In genomic region chr4:68361146-68361589, GRCh38 we compare ENCODE assay signal across 16 cellular contexts. TPM values are rescaled to one million over a fixed set of nuclear protein-coding genes. Genes with fewer than 3 reads are reported as not detected.
A peak's percentile ranks its signal among the peaks of the same experiment; 100 is the strongest.
DNase-seq lines count a peak whose midpoint lies in the region; FAIRE-seq and TF ChIP-seq lines count a peak whose summit lies in the region.
"Had no signal": no experiment of that assay in that cellular context is flagged by ENCODE, and none has a peak within 500 bp of the region (broad histone marks: within the 10 kb centered on the region; RNA-seq: fewer than 3 reads in every experiment).

No MANE protein-coding gene starts in this region.

- no peaks in the 10 kb centered on the region for H3K27me3 ChIP-seq in GM23248 (replicated peaks; ENCODE audit: insufficient read depth)
- H3K27me3 ChIP-seq in fibroblast of lung (ENCODE audit: control insufficient read depth, insufficient read depth, low read length): no peaks in the 10 kb centered on the region
- no peaks in the 10 kb centered on the region for H3K27me3 ChIP-seq in smooth muscle cell (ENCODE audit: low read depth)
- H3K27me3 ChIP-seq: left lung, tibial artery had no signal

- 18 to 21% methylated on average over 3 of the region's 3 CpGs for WGBS in GM23248 (ENCODE audit: low coverage in 1 of 2, low lambda C conversion rate in 2 of 2, missing lambda C conversion rate in 2 of 2), 2 experiments
- WGBS in smooth muscle cell (ENCODE audit: low lambda C conversion rate): 46% methylated on average over 3 of the region's 3 CpGs

- peaks cover 19% of the 10 kb centered on the region for H3F3A ChIP-seq in GM23248 (ENCODE audit: insufficient read depth)
- H3F3A ChIP-seq in smooth muscle cell (ENCODE audit: low read depth): no peaks in the 10 kb centered on the region

- H2AFZ ChIP-seq in GM23248 (peak overlapping the region; percentile 56; the same call in 1 of the 2 replicates), fibroblast of lung (ENCODE audit: low read length) (no peak overlapping the region), smooth muscle cell (ENCODE audit: low read depth) (no peak overlapping the region)

- H3K4me3 ChIP-seq in GM23248 (no peak overlapping the region), fibroblast of lung (replicated peaks in 1 of 4; ENCODE audit: control extremely low read depth in 1 of 4, insufficient read depth in 1 of 4, low read depth in 3 of 4, low read length in 4 of 4) (no peak overlapping the region), smooth muscle cell (no peak overlapping the region)
- H3K4me3 ChIP-seq: left lung, spleen, tibial artery had no signal

- H3K27ac ChIP-seq in GM23248: peak overlapping the region; percentile 83
- peak overlapping the region; percentile 80 for H3K27ac ChIP-seq in RWPE1
- no peak overlapping the region for H3K27ac ChIP-seq in fibroblast of lung (ENCODE audit: insufficient read depth, low read length)
- H3K27ac ChIP-seq in smooth muscle cell (ENCODE audit: low read depth): peak overlapping the region; percentile 69
- H3K27ac ChIP-seq: left lung, spleen, tibial artery, WERI-Rb-1 had no signal

- H3K9me3 ChIP-seq in GM23248 (ENCODE audit: low read depth) (no peaks in the 10 kb centered on the region), fibroblast of lung (ENCODE audit: control insufficient read depth, insufficient read depth, low read depth, low read length) (no peaks in the 10 kb centered on the region), smooth muscle cell (replicated peaks; ENCODE audit: low read depth) (no peaks in the 10 kb centered on the region)
- H3K9me3 ChIP-seq: left lung, tibial artery had no signal

- FAIRE-seq in GM12891 (lab: Jason Lieb, UNC): no peak

- H3K9ac ChIP-seq in GM23248 (peak overlapping the region; percentile 38), fibroblast of lung (ENCODE audit: insufficient read depth, low read length) (no peak overlapping the region), smooth muscle cell (ENCODE audit: low read depth) (no peak overlapping the region)

- in situ Hi-C loops in GM23248 (cut with MboI): loop anchor here (25.0 kb wide), 1 partner anchor 474 kb away; the partner anchor contains the start of gene TMPRSS11D

- peaks cover 27% of the 10 kb centered on the region for H3K4me1 ChIP-seq in GM23248 (ENCODE audit: insufficient read depth)
- H3K4me1 ChIP-seq in fibroblast of lung (ENCODE audit: control insufficient read depth, extremely low read depth, insufficient read depth, low read length): no peaks in the 10 kb centered on the region
- no peaks in the 10 kb centered on the region for H3K4me1 ChIP-seq in smooth muscle cell (ENCODE audit: low read depth)
- H3K4me1 ChIP-seq: left lung, tibial artery had no signal

- H3K4me2 ChIP-seq in GM23248 (ENCODE audit: unreplicated experiment): peak overlapping the region; percentile 16
- H3K4me2 ChIP-seq in fibroblast of lung (ENCODE audit: extremely low read depth, insufficient read depth, low read length): no peak overlapping the region
- H3K4me2 ChIP-seq in smooth muscle cell: no peak overlapping the region

- TF ChIP-seq CTCF in RWPE1 (conservative IDR thresholded peaks at IDR 0.05; ENCODE audit: low read depth): no peak
- no peak for TF ChIP-seq CTCF in fibroblast of lung (conservative IDR thresholded peaks at IDR 0.05 in 1 of 2, IDR thresholded peaks at IDR 0.05 in 1 of 2; ENCODE audit: low read depth in 1 of 2, low read length in 2 of 2)
- no peak for TF ChIP-seq CTCF in smooth muscle cell (IDR thresholded peaks at IDR 0.05; ENCODE audit: borderline replicate concordance, insufficient read depth, poor library complexity, severe bottlenecking)

- H3K36me3 ChIP-seq in GM23248 (ENCODE audit: low read depth) (no peaks in the 10 kb centered on the region), fibroblast of lung (ENCODE audit: control insufficient read depth, insufficient read depth, low read length) (no peaks in the 10 kb centered on the region), smooth muscle cell (ENCODE audit: low read depth) (no peaks in the 10 kb centered on the region)
- H3K36me3 ChIP-seq: left lung, spleen, tibial artery, WERI-Rb-1 had no signal

- H4K20me1 ChIP-seq in GM23248 (ENCODE audit: insufficient read depth) (no peaks in the 10 kb centered on the region), fibroblast of lung (ENCODE audit: control insufficient read depth, extremely low read depth, insufficient read depth, low read length) (no peaks in the 10 kb centered on the region), smooth muscle cell (ENCODE audit: low read depth) (no peaks in the 10 kb centered on the region)

- CTCF ChIA-PET in RWPE1 (lab: Yijun Ruan, JAX): interaction anchor here (0.7 to 1.2 kb wide), 2 partner anchors 15 to 16 kb away, joined by 3 to 5 read pairs; no protein-coding TSS in a partner anchor

- H3K79me2 ChIP-seq in GM23248 (ENCODE audit: insufficient read depth) (no peaks in the 10 kb centered on the region), fibroblast of lung (ENCODE audit: control insufficient read depth, insufficient read depth, low read length) (no peaks in the 10 kb centered on the region), smooth muscle cell (ENCODE audit: low read depth) (no peaks in the 10 kb centered on the region)

- DNase-seq in GM23248 (peak; percentile 92), RWPE1 (ENCODE audit: low spot score) (peak; percentile 49), fibroblast of lung (ENCODE audit: low read depth in 2 of 2) (peak; percentile 60 to 62), smooth muscle cell (lab: John Stamatoyannopoulos, UW; ENCODE audit: unreplicated experiment) (no peak), germinal center (ENCODE audit: low spot score) (no peak), GM12891 (ENCODE audit: insufficient read length, low spot score) (no peak)
- DNase-seq in stimulated activated CD4-positive, alpha-beta T cell treated with anti-CD3 and anti-CD28 coated beads, Interleukin-4, amount 100 ng/mL, for 24 hours: no peak
- DNase-seq: activated naive CD8-positive, alpha-beta T cell treated with anti-CD3 and anti-CD28 coated beads, Interleukin-2, amount 10 ng/mL, durations not matched to agents 7 days and 5 days; DMS153; left lung; NCI-H1694; NCI-H748 treated with DMSO at 0.1 percent for 48 hours; SHP77; spleen; tibial artery; WERI-Rb-1 had no signal

- H3K9me2 ChIP-seq in GM23248 (ENCODE audit: insufficient read depth): no peaks in the 10 kb centered on the region

- POLR2A ChIA-PET in RWPE1 (lab: Yijun Ruan, JAX; ENCODE audit: low non-redundant PET): interaction anchor here (0.6 kb wide), 1 partner anchor 53 kb away, joined by 3 read pairs; no protein-coding TSS in a partner anchor

- TF ChIP-seq POLR2A in GM12891 (IDR thresholded peaks at IDR 0.05; ENCODE audit: low read depth, low read length): no peak

TF ChIP-seq in GM12891, 5 proteins besides CTCF, POLR2A, EP300 and RAD21:
- no peak for TF ChIP-seq TAF1 (IDR thresholded peaks at IDR 0.05; ENCODE audit: low read depth, low read length)
- TF ChIP-seq POLR2AphosphoS5 (IDR thresholded peaks at IDR 0.05; ENCODE audit: low read depth, low read length): no peak
- no peak for TF ChIP-seq POU2F2 (IDR thresholded peaks at IDR 0.05; ENCODE audit: low read depth, low read length)
TF ChIP-seq in GM12891: peak in this region for 0.

RNA-seq across cellular contexts. Expression of gene YTHDC1, which starts 11.3 kb away (rescaled TPM):
- total RNA-seq in GM23248 (2014; rRNA removed; shearing (Covaris generic)): 38.0 and 41.4 TPM in 2 replicates
- polyA plus RNA-seq in GM23248 (2016; fragmentation: Nextera tagmentation; extraction: Ambion mirVana) (27.6 and 29.8 TPM in 2 replicates), fibroblast of lung (34.6 and 35.3 TPM in 2 replicates), smooth muscle cell (34.3 and 49.0 TPM in 2 replicates)
- total RNA-seq in fibroblast of lung (38.5 and 47.6 TPM in 2 replicates), smooth muscle cell (59.1 and 89.7 TPM in 2 replicates)
- 33.5 and 34.6 TPM in 2 replicates for polyA plus RNA-seq in fibroblast of lung (2012)
- 4.5 and 7.7 TPM in 2 replicates for polyA minus RNA-seq in fibroblast of lung (ENCODE audit: low replicate concordance)
- 44.4 TPM for polyA plus RNA-seq in GM12891 (2012; ENCODE audit: low read depth, missing spikeins)

Comparison
In these comparisons a context has a peak if more than half of its experiments do, and no peak if none do; other contexts are left out.
1. DNase-seq: peak in GM23248 (single experiment), RWPE1 (single experiment) and fibroblast of lung (2 of 2); none in smooth muscle cell (single experiment), stimulated activated CD4-positive, alpha-beta T cell treated with anti-CD3 and anti-CD28 coated beads, Interleukin-4, amount 100 ng/mL, for 24 hours (single experiment), germinal center (single experiment) and GM12891 (single experiment).